1 cellular context compared by ENCODE assay signal in the genomic region with DNA sequence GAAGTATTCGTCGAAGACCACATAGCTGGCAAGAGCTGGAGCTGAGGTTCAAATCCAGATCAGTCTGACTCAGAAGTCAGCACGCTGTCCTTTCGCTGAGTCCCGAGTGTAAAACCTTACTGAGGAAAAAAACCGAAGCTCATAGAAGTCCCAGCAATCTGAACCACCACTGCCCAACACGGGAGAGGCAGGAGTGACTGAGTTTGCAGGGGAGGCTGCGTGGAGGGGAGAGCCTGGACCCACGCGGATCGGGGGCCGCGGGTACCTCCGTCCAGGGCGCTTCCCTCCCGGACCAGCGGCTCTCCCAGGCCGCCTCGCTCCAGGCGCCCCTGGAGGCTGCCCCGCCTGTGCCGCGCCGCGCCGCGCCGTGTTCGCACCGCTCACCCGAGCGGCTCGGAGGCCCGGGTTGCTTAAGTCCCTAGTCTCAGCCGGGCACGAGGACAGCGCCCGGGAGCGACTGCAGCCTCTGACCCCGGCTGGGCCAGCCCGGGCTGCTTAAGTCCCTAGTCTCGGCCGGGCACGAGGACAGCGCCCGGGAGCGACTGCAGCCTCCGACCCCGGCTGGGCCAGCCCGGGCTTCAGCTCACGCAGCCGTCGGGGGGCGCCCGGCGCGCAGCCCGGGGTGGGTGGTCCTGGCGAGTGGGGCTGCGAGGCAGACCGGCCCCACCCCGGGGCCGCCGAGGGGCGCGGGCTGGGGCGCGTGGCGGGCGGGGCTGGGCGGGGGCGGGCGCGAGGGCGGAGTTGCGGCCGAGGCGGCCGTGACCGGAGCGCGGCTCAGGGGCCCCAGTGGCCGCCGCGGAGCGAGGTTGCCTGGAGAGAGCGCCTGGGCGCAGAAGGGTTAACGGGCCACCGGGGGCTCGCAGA.
TF ChIP-seq lines count a peak whose summit lies in the region.

A gene (plus strand): TSS at position 777 of the 864 bp plus-strand sequence. CDS start 2,881 bp downstream, outside the sequence.

TF ChIP-seq in K562, 482 proteins besides CTCF, POLR2A, EP300 and RAD21 (continued from another document and continues in another):
- TF ChIP-seq, protein P1, sequence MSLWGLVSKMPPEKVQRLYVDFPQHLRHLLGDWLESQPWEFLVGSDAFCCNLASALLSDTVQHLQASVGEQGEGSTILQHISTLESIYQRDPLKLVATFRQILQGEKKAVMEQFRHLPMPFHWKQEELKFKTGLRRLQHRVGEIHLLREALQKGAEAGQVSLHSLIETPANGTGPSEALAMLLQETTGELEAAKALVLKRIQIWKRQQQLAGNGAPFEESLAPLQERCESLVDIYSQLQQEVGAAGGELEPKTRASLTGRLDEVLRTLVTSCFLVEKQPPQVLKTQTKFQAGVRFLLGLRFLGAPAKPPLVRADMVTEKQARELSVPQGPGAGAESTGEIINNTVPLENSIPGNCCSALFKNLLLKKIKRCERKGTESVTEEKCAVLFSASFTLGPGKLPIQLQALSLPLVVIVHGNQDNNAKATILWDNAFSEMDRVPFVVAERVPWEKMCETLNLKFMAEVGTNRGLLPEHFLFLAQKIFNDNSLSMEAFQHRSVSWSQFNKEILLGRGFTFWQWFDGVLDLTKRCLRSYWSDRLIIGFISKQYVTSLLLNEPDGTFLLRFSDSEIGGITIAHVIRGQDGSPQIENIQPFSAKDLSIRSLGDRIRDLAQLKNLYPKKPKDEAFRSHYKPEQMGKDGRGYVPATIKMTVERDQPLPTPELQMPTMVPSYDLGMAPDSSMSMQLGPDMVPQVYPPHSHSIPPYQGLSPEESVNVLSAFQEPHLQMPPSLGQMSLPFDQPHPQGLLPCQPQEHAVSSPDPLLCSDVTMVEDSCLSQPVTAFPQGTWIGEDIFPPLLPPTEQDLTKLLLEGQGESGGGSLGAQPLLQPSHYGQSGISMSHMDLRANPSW (CRISPR knock-in tag; IDR thresholded peaks at IDR 0.05): no peak; the same call in 1 of the 2 replicates
- TF ChIP-seq SMARCA4 (IDR thresholded peaks at IDR 0.05): no peak
- peak; percentile 52; the same call in 1 of the 2 replicates for TF ChIP-seq ZNF197 (CRISPR knock-in tag; IDR thresholded peaks at IDR 0.05; ENCODE audit: low read depth)
- no peak; the same call in 1 of the 2 replicates for TF ChIP-seq MED1 (CRISPR knock-in tag; IDR thresholded peaks at IDR 0.05; ENCODE audit: borderline replicate concordance)
- TF ChIP-seq SNRNP70 (optimal IDR thresholded peaks at IDR 0.05; ENCODE audit: low read depth, low read length): no peak
- TF ChIP-seq TBP (optimal IDR thresholded peaks at IDR 0.05; ENCODE audit: low read depth, low read length): peak; percentile 68
- TF ChIP-seq, protein P2, sequence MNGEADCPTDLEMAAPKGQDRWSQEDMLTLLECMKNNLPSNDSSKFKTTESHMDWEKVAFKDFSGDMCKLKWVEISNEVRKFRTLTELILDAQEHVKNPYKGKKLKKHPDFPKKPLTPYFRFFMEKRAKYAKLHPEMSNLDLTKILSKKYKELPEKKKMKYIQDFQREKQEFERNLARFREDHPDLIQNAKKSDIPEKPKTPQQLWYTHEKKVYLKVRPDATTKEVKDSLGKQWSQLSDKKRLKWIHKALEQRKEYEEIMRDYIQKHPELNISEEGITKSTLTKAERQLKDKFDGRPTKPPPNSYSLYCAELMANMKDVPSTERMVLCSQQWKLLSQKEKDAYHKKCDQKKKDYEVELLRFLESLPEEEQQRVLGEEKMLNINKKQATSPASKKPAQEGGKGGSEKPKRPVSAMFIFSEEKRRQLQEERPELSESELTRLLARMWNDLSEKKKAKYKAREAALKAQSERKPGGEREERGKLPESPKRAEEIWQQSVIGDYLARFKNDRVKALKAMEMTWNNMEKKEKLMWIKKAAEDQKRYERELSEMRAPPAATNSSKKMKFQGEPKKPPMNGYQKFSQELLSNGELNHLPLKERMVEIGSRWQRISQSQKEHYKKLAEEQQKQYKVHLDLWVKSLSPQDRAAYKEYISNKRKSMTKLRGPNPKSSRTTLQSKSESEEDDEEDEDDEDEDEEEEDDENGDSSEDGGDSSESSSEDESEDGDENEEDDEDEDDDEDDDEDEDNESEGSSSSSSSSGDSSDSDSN (IDR thresholded peaks at IDR 0.05; ENCODE audit: borderline replicate concordance in 1 of 2, low read depth in 2 of 2, low read length in 2 of 2): peak; percentile 91 to 92; a peak in 3 of 4 replicates
- no peak for TF ChIP-seq LEF1 (IDR thresholded peaks at IDR 0.05)
- TF ChIP-seq RBBP5 (IDR thresholded peaks at IDR 0.05; ENCODE audit: borderline replicate concordance, insufficient read depth, low read length, poor library complexity, severe bottlenecking): peak; percentile 52
- no peak for TF ChIP-seq GTF2A2 (tag; IDR thresholded peaks at IDR 0.05)
- no peak for TF ChIP-seq ELF1 (tag; IDR thresholded peaks at IDR 0.05)
- no peak for TF ChIP-seq ZNF57 (CRISPR knock-in tag; IDR thresholded peaks at IDR 0.05)
- TF ChIP-seq POU5F1 (IDR thresholded peaks at IDR 0.05; ENCODE audit: borderline replicate concordance, low read depth, low read length, partially characterized antibody): no peak
- TF ChIP-seq, protein P3, sequence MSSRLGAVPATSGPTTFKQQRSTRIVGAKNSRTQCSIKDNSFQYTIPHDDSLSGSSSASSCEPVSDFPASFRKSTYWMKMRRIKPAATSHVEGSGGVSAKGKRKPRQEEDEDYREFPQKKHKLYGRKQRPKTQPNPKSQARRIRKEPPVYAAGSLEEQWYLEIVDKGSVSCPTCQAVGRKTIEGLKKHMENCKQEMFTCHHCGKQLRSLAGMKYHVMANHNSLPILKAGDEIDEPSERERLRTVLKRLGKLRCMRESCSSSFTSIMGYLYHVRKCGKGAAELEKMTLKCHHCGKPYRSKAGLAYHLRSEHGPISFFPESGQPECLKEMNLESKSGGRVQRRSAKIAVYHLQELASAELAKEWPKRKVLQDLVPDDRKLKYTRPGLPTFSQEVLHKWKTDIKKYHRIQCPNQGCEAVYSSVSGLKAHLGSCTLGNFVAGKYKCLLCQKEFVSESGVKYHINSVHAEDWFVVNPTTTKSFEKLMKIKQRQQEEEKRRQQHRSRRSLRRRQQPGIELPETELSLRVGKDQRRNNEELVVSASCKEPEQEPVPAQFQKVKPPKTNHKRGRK (tag; IDR thresholded peaks at IDR 0.05): no peak
- no peak for TF ChIP-seq THRAP3 (IDR thresholded peaks at IDR 0.05; ENCODE audit: borderline replicate concordance)
- TF ChIP-seq, protein P4, sequence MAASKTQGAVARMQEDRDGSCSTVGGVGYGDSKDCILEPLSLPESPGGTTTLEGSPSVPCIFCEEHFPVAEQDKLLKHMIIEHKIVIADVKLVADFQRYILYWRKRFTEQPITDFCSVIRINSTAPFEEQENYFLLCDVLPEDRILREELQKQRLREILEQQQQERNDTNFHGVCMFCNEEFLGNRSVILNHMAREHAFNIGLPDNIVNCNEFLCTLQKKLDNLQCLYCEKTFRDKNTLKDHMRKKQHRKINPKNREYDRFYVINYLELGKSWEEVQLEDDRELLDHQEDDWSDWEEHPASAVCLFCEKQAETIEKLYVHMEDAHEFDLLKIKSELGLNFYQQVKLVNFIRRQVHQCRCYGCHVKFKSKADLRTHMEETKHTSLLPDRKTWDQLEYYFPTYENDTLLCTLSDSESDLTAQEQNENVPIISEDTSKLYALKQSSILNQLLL (CRISPR knock-in tag; IDR thresholded peaks at IDR 0.05; ENCODE audit: borderline replicate concordance): no peak
- no peak for TF ChIP-seq CBFA2T3 (IDR thresholded peaks at IDR 0.05)
- TF ChIP-seq NFIC (IDR thresholded peaks at IDR 0.05): 0 out of 2 replicates have a peak, but pooled peaks have one; percentile 8
- no peak for TF ChIP-seq SRSF1 (IDR thresholded peaks at IDR 0.05; ENCODE audit: low read depth, low read length)
- TF ChIP-seq TCF7L2 (IDR thresholded peaks at IDR 0.05; ENCODE audit: low read depth, low read length): no peak
- no peak for TF ChIP-seq ZNF316 (IDR thresholded peaks at IDR 0.05)
- TF ChIP-seq ZC3H11A (IDR thresholded peaks at IDR 0.05; ENCODE audit: low read depth, low read length): no peak
- TF ChIP-seq, protein P5, sequence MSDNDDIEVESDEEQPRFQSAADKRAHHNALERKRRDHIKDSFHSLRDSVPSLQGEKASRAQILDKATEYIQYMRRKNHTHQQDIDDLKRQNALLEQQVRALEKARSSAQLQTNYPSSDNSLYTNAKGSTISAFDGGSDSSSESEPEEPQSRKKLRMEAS (CRISPR knock-in tag; IDR thresholded peaks at IDR 0.05): peak; percentile 92
- TF ChIP-seq BCOR (IDR thresholded peaks at IDR 0.05): peak; percentile 73; the same call in 1 of the 2 replicates
- TF ChIP-seq, protein P6, sequence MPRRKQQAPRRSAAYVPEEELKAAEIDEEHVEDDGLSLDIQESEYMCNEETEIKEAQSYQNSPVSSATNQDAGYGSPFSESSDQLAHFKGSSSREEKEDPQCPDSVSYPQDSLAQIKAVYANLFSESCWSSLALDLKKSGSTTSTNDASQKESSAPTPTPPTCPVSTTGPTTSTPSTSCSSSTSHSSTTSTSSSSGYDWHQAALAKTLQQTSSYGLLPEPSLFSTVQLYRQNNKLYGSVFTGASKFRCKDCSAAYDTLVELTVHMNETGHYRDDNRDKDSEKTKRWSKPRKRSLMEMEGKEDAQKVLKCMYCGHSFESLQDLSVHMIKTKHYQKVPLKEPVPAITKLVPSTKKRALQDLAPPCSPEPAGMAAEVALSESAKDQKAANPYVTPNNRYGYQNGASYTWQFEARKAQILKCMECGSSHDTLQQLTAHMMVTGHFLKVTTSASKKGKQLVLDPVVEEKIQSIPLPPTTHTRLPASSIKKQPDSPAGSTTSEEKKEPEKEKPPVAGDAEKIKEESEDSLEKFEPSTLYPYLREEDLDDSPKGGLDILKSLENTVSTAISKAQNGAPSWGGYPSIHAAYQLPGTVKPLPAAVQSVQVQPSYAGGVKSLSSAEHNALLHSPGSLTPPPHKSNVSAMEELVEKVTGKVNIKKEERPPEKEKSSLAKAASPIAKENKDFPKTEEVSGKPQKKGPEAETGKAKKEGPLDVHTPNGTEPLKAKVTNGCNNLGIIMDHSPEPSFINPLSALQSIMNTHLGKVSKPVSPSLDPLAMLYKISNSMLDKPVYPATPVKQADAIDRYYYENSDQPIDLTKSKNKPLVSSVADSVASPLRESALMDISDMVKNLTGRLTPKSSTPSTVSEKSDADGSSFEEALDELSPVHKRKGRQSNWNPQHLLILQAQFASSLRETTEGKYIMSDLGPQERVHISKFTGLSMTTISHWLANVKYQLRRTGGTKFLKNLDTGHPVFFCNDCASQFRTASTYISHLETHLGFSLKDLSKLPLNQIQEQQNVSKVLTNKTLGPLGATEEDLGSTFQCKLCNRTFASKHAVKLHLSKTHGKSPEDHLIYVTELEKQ (CRISPR knock-in tag; IDR thresholded peaks at IDR 0.05): no peak
- peak; percentile 56 for TF ChIP-seq RNF2 (IDR thresholded peaks at IDR 0.05)
- TF ChIP-seq TAF7 (tag; IDR thresholded peaks at IDR 0.05): no peak
- TF ChIP-seq NFXL1 (CRISPR knock-in tag; IDR thresholded peaks at IDR 0.05): no peak
- TF ChIP-seq HDAC2 (IDR thresholded peaks at IDR 0.05): peak; percentile 74
- TF ChIP-seq, protein P7, sequence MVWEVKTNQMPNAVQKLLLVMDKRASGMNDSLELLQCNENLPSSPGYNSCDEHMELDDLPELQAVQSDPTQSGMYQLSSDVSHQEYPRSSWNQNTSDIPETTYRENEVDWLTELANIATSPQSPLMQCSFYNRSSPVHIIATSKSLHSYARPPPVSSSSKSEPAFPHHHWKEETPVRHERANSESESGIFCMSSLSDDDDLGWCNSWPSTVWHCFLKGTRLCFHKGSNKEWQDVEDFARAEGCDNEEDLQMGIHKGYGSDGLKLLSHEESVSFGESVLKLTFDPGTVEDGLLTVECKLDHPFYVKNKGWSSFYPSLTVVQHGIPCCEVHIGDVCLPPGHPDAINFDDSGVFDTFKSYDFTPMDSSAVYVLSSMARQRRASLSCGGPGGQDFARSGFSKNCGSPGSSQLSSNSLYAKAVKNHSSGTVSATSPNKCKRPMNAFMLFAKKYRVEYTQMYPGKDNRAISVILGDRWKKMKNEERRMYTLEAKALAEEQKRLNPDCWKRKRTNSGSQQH (CRISPR knock-in tag; IDR thresholded peaks at IDR 0.05): no peak
- TF ChIP-seq CHD4 (IDR thresholded peaks at IDR 0.05; ENCODE audit: insufficient read depth, insufficient replicate concordance, low read depth, low read length, poor library complexity, severe bottlenecking): peak; percentile 57
- TF ChIP-seq, protein P8, sequence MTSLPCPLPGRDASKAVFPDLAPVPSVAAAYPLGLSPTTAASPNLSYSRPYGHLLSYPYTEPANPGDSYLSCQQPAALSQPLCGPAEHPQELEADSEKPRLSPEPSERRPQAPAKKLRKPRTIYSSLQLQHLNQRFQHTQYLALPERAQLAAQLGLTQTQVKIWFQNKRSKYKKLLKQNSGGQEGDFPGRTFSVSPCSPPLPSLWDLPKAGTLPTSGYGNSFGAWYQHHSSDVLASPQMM (CRISPR knock-in tag; IDR thresholded peaks at IDR 0.05): no peak
- no peak for TF ChIP-seq NR2C1 (IDR thresholded peaks at IDR 0.05)
- TF ChIP-seq NR2C1 (tag; IDR thresholded peaks at IDR 0.05): 0 out of 2 replicates have a peak, but pooled peaks have one; percentile 22
- TF ChIP-seq TEAD4 (IDR thresholded peaks at IDR 0.05; ENCODE audit: low read length): no peak
- TF ChIP-seq TEAD4 (CRISPR knock-in tag; IDR thresholded peaks at IDR 0.05; ENCODE audit: borderline replicate concordance): peak; percentile 68; the same call in 1 of the 2 replicates
- TF ChIP-seq, protein P9, sequence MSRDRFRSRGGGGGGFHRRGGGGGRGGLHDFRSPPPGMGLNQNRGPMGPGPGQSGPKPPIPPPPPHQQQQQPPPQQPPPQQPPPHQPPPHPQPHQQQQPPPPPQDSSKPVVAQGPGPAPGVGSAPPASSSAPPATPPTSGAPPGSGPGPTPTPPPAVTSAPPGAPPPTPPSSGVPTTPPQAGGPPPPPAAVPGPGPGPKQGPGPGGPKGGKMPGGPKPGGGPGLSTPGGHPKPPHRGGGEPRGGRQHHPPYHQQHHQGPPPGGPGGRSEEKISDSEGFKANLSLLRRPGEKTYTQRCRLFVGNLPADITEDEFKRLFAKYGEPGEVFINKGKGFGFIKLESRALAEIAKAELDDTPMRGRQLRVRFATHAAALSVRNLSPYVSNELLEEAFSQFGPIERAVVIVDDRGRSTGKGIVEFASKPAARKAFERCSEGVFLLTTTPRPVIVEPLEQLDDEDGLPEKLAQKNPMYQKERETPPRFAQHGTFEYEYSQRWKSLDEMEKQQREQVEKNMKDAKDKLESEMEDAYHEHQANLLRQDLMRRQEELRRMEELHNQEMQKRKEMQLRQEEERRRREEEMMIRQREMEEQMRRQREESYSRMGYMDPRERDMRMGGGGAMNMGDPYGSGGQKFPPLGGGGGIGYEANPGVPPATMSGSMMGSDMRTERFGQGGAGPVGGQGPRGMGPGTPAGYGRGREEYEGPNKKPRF (IDR thresholded peaks at IDR 0.05; ENCODE audit: low read depth, low read length): no peak
- peak; percentile 79; the same call in 1 of the 2 replicates for TF ChIP-seq ZNF76 (CRISPR knock-in tag; IDR thresholded peaks at IDR 0.05; ENCODE audit: borderline replicate concordance)
- no peak for TF ChIP-seq NFYB (IDR thresholded peaks at IDR 0.05; ENCODE audit: extremely low read depth, insufficient read length)
- no peak for TF ChIP-seq ZNF436 (CRISPR knock-in tag; IDR thresholded peaks at IDR 0.05)
- TF ChIP-seq, protein P10, sequence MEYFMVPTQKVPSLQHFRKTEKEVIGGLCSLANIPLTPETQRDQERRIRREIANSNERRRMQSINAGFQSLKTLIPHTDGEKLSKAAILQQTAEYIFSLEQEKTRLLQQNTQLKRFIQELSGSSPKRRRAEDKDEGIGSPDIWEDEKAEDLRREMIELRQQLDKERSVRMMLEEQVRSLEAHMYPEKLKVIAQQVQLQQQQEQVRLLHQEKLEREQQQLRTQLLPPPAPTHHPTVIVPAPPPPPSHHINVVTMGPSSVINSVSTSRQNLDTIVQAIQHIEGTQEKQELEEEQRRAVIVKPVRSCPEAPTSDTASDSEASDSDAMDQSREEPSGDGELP (CRISPR knock-in tag; IDR thresholded peaks at IDR 0.05; ENCODE audit: borderline replicate concordance): 0 out of 2 replicates have a peak, but pooled peaks have one; percentile 14
